Comparison of ENCODE assay signal across 1 cellular context in the genomic region with DNA sequence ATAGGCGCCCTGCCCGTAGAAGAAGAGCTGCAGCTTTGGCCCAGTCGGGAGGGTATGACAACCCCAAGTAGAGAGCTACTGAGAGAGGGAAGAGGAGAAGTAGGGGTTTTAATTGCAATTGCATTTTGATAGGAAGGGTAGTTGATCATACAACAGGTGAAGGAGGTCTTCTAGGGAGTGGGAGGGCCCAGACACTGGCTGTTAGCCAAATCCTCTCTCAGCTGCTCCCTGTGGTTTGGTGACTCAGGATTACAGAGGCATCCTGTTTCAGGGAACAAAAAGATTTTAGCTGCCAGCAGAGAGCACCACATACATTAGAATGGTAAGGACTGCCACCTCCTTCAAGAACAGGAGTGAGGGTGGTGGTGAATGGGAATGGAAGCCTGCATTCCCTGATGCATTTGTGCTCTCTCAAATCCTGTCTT.
TF ChIP-seq lines count a peak whose summit lies in the region.

No MANE protein-coding gene starts in this region.

TF ChIP-seq in H1, 55 proteins besides CTCF, POLR2A, EP300 and RAD21:
- TF ChIP-seq TAF7 (optimal IDR thresholded peaks at IDR 0.05; ENCODE audit: borderline replicate concordance, low read depth, low read length): no peak
- TF ChIP-seq, protein P1, sequence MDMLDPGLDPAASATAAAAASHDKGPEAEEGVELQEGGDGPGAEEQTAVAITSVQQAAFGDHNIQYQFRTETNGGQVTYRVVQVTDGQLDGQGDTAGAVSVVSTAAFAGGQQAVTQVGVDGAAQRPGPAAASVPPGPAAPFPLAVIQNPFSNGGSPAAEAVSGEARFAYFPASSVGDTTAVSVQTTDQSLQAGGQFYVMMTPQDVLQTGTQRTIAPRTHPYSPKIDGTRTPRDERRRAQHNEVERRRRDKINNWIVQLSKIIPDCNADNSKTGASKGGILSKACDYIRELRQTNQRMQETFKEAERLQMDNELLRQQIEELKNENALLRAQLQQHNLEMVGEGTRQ (IDR thresholded peaks at IDR 0.05; ENCODE audit: low read length): no peak
- TF ChIP-seq KDM1A (IDR thresholded peaks at IDR 0.05; ENCODE audit: borderline replicate concordance, low read length): no peak
- TF ChIP-seq JUND (IDR thresholded peaks at IDR 0.05; ENCODE audit: low read length): peak; percentile 86
- TF ChIP-seq TAF1 (IDR thresholded peaks at IDR 0.05; ENCODE audit: low read depth, low read length): 0 out of 2 replicates have a peak, but pooled peaks have one; percentile 44
- TF ChIP-seq KDM5A (IDR thresholded peaks at IDR 0.05; ENCODE audit: low read length): no peak
- TF ChIP-seq, protein P2, sequence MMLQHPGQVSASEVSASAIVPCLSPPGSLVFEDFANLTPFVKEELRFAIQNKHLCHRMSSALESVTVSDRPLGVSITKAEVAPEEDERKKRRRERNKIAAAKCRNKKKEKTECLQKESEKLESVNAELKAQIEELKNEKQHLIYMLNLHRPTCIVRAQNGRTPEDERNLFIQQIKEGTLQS (IDR thresholded peaks at IDR 0.05; ENCODE audit: insufficient read depth, low read depth, low read length): no peak
- TF ChIP-seq CTBP2 (IDR thresholded peaks at IDR 0.05; ENCODE audit: borderline replicate concordance, insufficient read depth, insufficient read length, low read length): no peak
- TF ChIP-seq EGR1 (IDR thresholded peaks at IDR 0.05; ENCODE audit: borderline replicate concordance, low read depth, low read length): no peak
- TF ChIP-seq TBP (IDR thresholded peaks at IDR 0.05; ENCODE audit: low read depth, low read length): 0 out of 2 replicates have a peak, but pooled peaks have one; percentile 22
- no peak for TF ChIP-seq SIRT6 (IDR thresholded peaks at IDR 0.05; ENCODE audit: low read length)
- peak; percentile 96 for TF ChIP-seq BACH1 (IDR thresholded peaks at IDR 0.05; ENCODE audit: low read length)
- TF ChIP-seq, protein P3, sequence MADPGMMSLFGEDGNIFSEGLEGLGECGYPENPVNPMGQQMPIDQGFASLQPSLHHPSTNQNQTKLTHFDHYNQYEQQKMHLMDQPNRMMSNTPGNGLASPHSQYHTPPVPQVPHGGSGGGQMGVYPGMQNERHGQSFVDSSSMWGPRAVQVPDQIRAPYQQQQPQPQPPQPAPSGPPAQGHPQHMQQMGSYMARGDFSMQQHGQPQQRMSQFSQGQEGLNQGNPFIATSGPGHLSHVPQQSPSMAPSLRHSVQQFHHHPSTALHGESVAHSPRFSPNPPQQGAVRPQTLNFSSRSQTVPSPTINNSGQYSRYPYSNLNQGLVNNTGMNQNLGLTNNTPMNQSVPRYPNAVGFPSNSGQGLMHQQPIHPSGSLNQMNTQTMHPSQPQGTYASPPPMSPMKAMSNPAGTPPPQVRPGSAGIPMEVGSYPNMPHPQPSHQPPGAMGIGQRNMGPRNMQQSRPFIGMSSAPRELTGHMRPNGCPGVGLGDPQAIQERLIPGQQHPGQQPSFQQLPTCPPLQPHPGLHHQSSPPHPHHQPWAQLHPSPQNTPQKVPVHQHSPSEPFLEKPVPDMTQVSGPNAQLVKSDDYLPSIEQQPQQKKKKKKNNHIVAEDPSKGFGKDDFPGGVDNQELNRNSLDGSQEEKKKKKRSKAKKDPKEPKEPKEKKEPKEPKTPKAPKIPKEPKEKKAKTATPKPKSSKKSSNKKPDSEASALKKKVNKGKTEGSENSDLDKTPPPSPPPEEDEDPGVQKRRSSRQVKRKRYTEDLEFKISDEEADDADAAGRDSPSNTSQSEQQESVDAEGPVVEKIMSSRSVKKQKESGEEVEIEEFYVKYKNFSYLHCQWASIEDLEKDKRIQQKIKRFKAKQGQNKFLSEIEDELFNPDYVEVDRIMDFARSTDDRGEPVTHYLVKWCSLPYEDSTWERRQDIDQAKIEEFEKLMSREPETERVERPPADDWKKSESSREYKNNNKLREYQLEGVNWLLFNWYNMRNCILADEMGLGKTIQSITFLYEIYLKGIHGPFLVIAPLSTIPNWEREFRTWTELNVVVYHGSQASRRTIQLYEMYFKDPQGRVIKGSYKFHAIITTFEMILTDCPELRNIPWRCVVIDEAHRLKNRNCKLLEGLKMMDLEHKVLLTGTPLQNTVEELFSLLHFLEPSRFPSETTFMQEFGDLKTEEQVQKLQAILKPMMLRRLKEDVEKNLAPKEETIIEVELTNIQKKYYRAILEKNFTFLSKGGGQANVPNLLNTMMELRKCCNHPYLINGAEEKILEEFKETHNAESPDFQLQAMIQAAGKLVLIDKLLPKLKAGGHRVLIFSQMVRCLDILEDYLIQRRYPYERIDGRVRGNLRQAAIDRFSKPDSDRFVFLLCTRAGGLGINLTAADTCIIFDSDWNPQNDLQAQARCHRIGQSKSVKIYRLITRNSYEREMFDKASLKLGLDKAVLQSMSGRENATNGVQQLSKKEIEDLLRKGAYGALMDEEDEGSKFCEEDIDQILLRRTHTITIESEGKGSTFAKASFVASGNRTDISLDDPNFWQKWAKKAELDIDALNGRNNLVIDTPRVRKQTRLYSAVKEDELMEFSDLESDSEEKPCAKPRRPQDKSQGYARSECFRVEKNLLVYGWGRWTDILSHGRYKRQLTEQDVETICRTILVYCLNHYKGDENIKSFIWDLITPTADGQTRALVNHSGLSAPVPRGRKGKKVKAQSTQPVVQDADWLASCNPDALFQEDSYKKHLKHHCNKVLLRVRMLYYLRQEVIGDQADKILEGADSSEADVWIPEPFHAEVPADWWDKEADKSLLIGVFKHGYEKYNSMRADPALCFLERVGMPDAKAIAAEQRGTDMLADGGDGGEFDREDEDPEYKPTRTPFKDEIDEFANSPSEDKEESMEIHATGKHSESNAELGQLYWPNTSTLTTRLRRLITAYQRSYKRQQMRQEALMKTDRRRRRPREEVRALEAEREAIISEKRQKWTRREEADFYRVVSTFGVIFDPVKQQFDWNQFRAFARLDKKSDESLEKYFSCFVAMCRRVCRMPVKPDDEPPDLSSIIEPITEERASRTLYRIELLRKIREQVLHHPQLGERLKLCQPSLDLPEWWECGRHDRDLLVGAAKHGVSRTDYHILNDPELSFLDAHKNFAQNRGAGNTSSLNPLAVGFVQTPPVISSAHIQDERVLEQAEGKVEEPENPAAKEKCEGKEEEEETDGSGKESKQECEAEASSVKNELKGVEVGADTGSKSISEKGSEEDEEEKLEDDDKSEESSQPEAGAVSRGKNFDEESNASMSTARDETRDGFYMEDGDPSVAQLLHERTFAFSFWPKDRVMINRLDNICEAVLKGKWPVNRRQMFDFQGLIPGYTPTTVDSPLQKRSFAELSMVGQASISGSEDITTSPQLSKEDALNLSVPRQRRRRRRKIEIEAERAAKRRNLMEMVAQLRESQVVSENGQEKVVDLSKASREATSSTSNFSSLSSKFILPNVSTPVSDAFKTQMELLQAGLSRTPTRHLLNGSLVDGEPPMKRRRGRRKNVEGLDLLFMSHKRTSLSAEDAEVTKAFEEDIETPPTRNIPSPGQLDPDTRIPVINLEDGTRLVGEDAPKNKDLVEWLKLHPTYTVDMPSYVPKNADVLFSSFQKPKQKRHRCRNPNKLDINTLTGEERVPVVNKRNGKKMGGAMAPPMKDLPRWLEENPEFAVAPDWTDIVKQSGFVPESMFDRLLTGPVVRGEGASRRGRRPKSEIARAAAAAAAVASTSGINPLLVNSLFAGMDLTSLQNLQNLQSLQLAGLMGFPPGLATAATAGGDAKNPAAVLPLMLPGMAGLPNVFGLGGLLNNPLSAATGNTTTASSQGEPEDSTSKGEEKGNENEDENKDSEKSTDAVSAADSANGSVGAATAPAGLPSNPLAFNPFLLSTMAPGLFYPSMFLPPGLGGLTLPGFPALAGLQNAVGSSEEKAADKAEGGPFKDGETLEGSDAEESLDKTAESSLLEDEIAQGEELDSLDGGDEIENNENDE (IDR thresholded peaks at IDR 0.05; ENCODE audit: insufficient replicate concordance, low read length): no peak
- TF ChIP-seq, protein P4, sequence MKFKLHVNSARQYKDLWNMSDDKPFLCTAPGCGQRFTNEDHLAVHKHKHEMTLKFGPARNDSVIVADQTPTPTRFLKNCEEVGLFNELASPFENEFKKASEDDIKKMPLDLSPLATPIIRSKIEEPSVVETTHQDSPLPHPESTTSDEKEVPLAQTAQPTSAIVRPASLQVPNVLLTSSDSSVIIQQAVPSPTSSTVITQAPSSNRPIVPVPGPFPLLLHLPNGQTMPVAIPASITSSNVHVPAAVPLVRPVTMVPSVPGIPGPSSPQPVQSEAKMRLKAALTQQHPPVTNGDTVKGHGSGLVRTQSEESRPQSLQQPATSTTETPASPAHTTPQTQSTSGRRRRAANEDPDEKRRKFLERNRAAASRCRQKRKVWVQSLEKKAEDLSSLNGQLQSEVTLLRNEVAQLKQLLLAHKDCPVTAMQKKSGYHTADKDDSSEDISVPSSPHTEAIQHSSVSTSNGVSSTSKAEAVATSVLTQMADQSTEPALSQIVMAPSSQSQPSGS (IDR thresholded peaks at IDR 0.05; ENCODE audit: low read length): no peak
- TF ChIP-seq SP1 (IDR thresholded peaks at IDR 0.05; ENCODE audit: low read depth, low read length): no peak
- TF ChIP-seq NRF1 (IDR thresholded peaks at IDR 0.05; ENCODE audit: low read depth, low read length): no peak
- TF ChIP-seq SIN3A (conservative IDR thresholded peaks at IDR 0.05 in 1 of 2, IDR thresholded peaks at IDR 0.05 in 1 of 2; ENCODE audit: low read depth in 1 of 2, low read length in 2 of 2): no peak
- TF ChIP-seq CHD1 (IDR thresholded peaks at IDR 0.05; ENCODE audit: low read depth, low read length): no peak
- TF ChIP-seq CBX8 (IDR thresholded peaks at IDR 0.05; ENCODE audit: borderline replicate concordance, low read depth, low read length): no peak
- TF ChIP-seq EZH2 (IDR thresholded peaks at IDR 0.05; ENCODE audit: low read depth, low read length, severe bottlenecking): no peak
- TF ChIP-seq POU5F1 (IDR thresholded peaks at IDR 0.05; ENCODE audit: low read depth, low read length): 0 out of 2 replicates have a peak, but pooled peaks have one; percentile 24
- no peak for TF ChIP-seq CREB1 (IDR thresholded peaks at IDR 0.05)
- TF ChIP-seq CBX5 (IDR thresholded peaks at IDR 0.05; ENCODE audit: low read depth, low read length): no peak
- 0 out of 2 replicates have a peak, but pooled peaks have one; percentile 22 for TF ChIP-seq TEAD4 (IDR thresholded peaks at IDR 0.05; ENCODE audit: low read depth, low read length)
- no peak for TF ChIP-seq CEBPB (IDR thresholded peaks at IDR 0.05; ENCODE audit: low read depth, low read length)
- TF ChIP-seq YY1 (IDR thresholded peaks at IDR 0.05; ENCODE audit: low read depth, low read length): peak; percentile 74
- no peak for TF ChIP-seq SUZ12 (IDR thresholded peaks at IDR 0.05; ENCODE audit: low read length)
- TF ChIP-seq HDAC6 (IDR thresholded peaks at IDR 0.05; ENCODE audit: low read depth, low read length): no peak
- no peak for TF ChIP-seq CHD2 (IDR thresholded peaks at IDR 0.05; ENCODE audit: low read length)
- no peak for TF ChIP-seq GABPA (IDR thresholded peaks at IDR 0.05; ENCODE audit: borderline replicate concordance, insufficient read depth, low read length)
- no peak for TF ChIP-seq RXRA (IDR thresholded peaks at IDR 0.05; ENCODE audit: insufficient read depth, low read depth, low read length)
- 0 out of 4 replicates have a peak, but pooled peaks of 1 of the 2 experiments have one; percentile 32 for TF ChIP-seq HDAC2 (IDR thresholded peaks at IDR 0.05; ENCODE audit: borderline replicate concordance in 1 of 2, low read depth in 2 of 2, low read length in 2 of 2)
- TF ChIP-seq ASH2L (IDR thresholded peaks at IDR 0.05; ENCODE audit: low read length): no peak
- no peak for TF ChIP-seq SIX5 (IDR thresholded peaks at IDR 0.05; ENCODE audit: low read depth, low read length)
- peak; percentile 56; the same call in 1 of the 2 replicates for TF ChIP-seq POLR2AphosphoS5 (IDR thresholded peaks at IDR 0.05; ENCODE audit: low read depth, low read length)
- peak; percentile 69; the same call in 1 of the 2 replicates for TF ChIP-seq JUN (IDR thresholded peaks at IDR 0.05; ENCODE audit: low read depth, low read length)
- peak; percentile 92 for TF ChIP-seq MAFK (IDR thresholded peaks at IDR 0.05; ENCODE audit: low read depth, low read length)
- TF ChIP-seq PHF8 (conservative IDR thresholded peaks at IDR 0.05; ENCODE audit: low read depth, low read length): no peak
- TF ChIP-seq NANOG (IDR thresholded peaks at IDR 0.05; ENCODE audit: insufficient read depth, low read depth, low read length, poor library complexity, severe bottlenecking): no peak
- TF ChIP-seq, protein P5, sequence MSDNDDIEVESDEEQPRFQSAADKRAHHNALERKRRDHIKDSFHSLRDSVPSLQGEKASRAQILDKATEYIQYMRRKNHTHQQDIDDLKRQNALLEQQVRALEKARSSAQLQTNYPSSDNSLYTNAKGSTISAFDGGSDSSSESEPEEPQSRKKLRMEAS (IDR thresholded peaks at IDR 0.05): no peak
- TF ChIP-seq RNF2 (IDR thresholded peaks at IDR 0.05; ENCODE audit: borderline replicate concordance, low read depth, low read length, missing control alignments, poor library complexity, severe bottlenecking): no peak
TF ChIP-seq in H1: peak in this region for 11.
